Comparison of ENCODE assay signal across 18 cellular contexts in genomic region chr16:78443780-78444422, GRCh38.
DNase-seq lines count a peak whose midpoint lies in the region; ATAC-seq, FAIRE-seq and TF ChIP-seq lines count a peak whose summit lies in the region.
"Had no signal": no experiment of that assay in that cellular context is flagged by ENCODE, and none has a peak within 500 bp of the region (broad histone marks: within the 10 kb centered on the region; RNA-seq: fewer than 3 reads in every experiment).

No MANE protein-coding gene starts in this region.

- no peaks in the 10 kb centered on the region for H3F3A ChIP-seq in GM23248 (ENCODE audit: insufficient read depth)

- H4K20me1 ChIP-seq in GM23248 (ENCODE audit: insufficient read depth): no peaks in the 10 kb centered on the region
- H4K20me1 ChIP-seq in astrocyte (ENCODE audit: insufficient read depth, low read length): no peaks in the 10 kb centered on the region
- no peaks in the 10 kb centered on the region for H4K20me1 ChIP-seq in hepatocyte (ENCODE audit: insufficient read depth, poor library complexity, severe bottlenecking)

- H3K9me3 Mint-ChIP-seq in astrocyte (ENCODE audit: unreplicated experiment) (no peaks in the 10 kb centered on the region), HFFc6 (peaks cover 51% of the 10 kb centered on the region)

- peak; percentile 0 for DNase-seq in GM23248
- no peak for DNase-seq in astrocyte (ENCODE audit: low read depth)
- no peak for DNase-seq in hepatocyte (ENCODE audit: low spot score)
- no peak for DNase-seq in sciatic nerve (ENCODE audit: low spot score)
- no peak for DNase-seq in pons (ENCODE audit: low spot score)
- DNase-seq in HFFc6: no peak
- DNase-seq in DMS53 treated with DMSO at 0.1 percent for 48 hours (lab: John Stamatoyannopoulos, UW; ENCODE audit: unreplicated experiment): no peak
- DNase-seq: activated CD4-positive, alpha-beta T cell treated with anti-CD3 and anti-CD28 coated beads for 4 hours; activated T-cell treated with anti-CD3 and anti-CD28 coated beads for 4 hours; NCI-H1105; NCI-H2171 treated with DMSO at 0.1 percent for 48 hours; stimulated activated CD4-positive, alpha-beta T cell treated with anti-CD3 and anti-CD28 coated beads, Interleukin-1b, Interleukin-23, amount 100 ng/mL, for 48 hours; T-helper 2 cell; trophoblast cell had no signal

- in situ Hi-C loops in GM23248 (cut with MboI): no loop called here

- H3K9ac ChIP-seq in GM23248: no peak overlapping the region
- H3K9ac ChIP-seq in astrocyte (ENCODE audit: low read length): no peak overlapping the region

- H3K79me2 ChIP-seq in GM23248 (ENCODE audit: insufficient read depth) (no peaks in the 10 kb centered on the region), astrocyte (ENCODE audit: insufficient read depth, low read length) (no peaks in the 10 kb centered on the region), hepatocyte (no peaks in the 10 kb centered on the region)

- no peak for FAIRE-seq in astrocyte (lab: Jason Lieb, UNC)
- FAIRE-seq: endothelial cell of umbilical vein, keratinocyte had no signal

- H3K27ac Mint-ChIP-seq in astrocyte (ENCODE audit: unreplicated experiment): no peak overlapping the region
- H3K27ac Mint-ChIP-seq in HFFc6: no peak overlapping the region
- H3K27ac Mint-ChIP-seq: activated naive CD8-positive, alpha-beta T cell had no signal

- H3K9me2 ChIP-seq in GM23248 (ENCODE audit: insufficient read depth) (no peaks in the 10 kb centered on the region), hepatocyte (replicated peaks; ENCODE audit: insufficient read depth) (no peaks in the 10 kb centered on the region)

- ATAC-seq in sciatic nerve (peak; percentile 76), GM19328 (IDR thresholded peaks at IDR 0.05; ENCODE audit: unreplicated experiment) (no peak)

- H3K4me3 Mint-ChIP-seq in astrocyte (ENCODE audit: unreplicated experiment) (no peak overlapping the region), HFFc6 (no peak overlapping the region)
- H3K4me3 Mint-ChIP-seq: activated naive CD8-positive, alpha-beta T cell had no signal

- H3K4me3 ChIP-seq in GM23248: no peak overlapping the region
- H3K4me3 ChIP-seq in astrocyte (ENCODE audit: insufficient read depth, low read depth, low read length): no peak overlapping the region
- H3K4me3 ChIP-seq in hepatocyte: no peak overlapping the region

- H3K4me2 ChIP-seq in GM23248 (ENCODE audit: unreplicated experiment) (no peak overlapping the region), astrocyte (ENCODE audit: low read length) (peak overlapping the region; percentile 30), hepatocyte (peak overlapping the region; percentile 28)

- TF ChIP-seq CTCF in astrocyte (IDR thresholded peaks at IDR 0.05; ENCODE audit: insufficient read depth, low read depth, low read length) (no peak), hepatocyte (IDR thresholded peaks at IDR 0.05; ENCODE audit: poor library complexity) (no peak), HFFc6 (IDR thresholded peaks at IDR 0.05) (no peak)

- H3K27me3 Mint-ChIP-seq in astrocyte (ENCODE audit: low read depth, unreplicated experiment) (no peaks in the 10 kb centered on the region), HFFc6 (ENCODE audit: insufficient read depth) (no peaks in the 10 kb centered on the region; the same call in 1 of the 2 replicates)
- H3K27me3 Mint-ChIP-seq: activated naive CD8-positive, alpha-beta T cell had no signal

- H3K4me1 Mint-ChIP-seq in astrocyte (ENCODE audit: low read depth, unreplicated experiment): no peaks in the 10 kb centered on the region
- H3K4me1 Mint-ChIP-seq in HFFc6 (ENCODE audit: low read depth): no peaks in the 10 kb centered on the region

- H3K9me3 ChIP-seq in GM23248 (ENCODE audit: low read depth): no peaks in the 10 kb centered on the region
- H3K9me3 ChIP-seq in astrocyte (ENCODE audit: insufficient read depth, low read depth, low read length): no peaks in the 10 kb centered on the region
- H3K9me3 ChIP-seq in hepatocyte (ENCODE audit: low read depth): no peaks in the 10 kb centered on the region

- H2AFZ ChIP-seq in GM23248 (no peak overlapping the region), astrocyte (ENCODE audit: low read depth, low read length) (no peak overlapping the region), hepatocyte (peak overlapping the region; percentile 5)

- no peak overlapping the region for H3K27ac ChIP-seq in GM23248
- no peak overlapping the region for H3K27ac ChIP-seq in astrocyte (ENCODE audit: low read depth, low read length)
- peak overlapping the region; percentile 42 for H3K27ac ChIP-seq in hepatocyte

- intact Hi-C loops in sciatic nerve (cut with DNase I): no loop called here

- H3K4me1 ChIP-seq in GM23248 (ENCODE audit: insufficient read depth): no peaks in the 10 kb centered on the region
- H3K4me1 ChIP-seq in astrocyte (ENCODE audit: insufficient read depth, low read length): no peaks in the 10 kb centered on the region
- H3K4me1 ChIP-seq in hepatocyte (ENCODE audit: insufficient read depth): peaks cover 15% of the 10 kb centered on the region

- WGBS in GM23248 (ENCODE audit: low coverage in 1 of 2, low lambda C conversion rate in 2 of 2, missing lambda C conversion rate in 2 of 2), 2 experiments: 27 to 29% methylated on average over 8 of the region's 8 CpGs
- WGBS in hepatocyte (ENCODE audit: low lambda C conversion rate, missing lambda C conversion rate): 39% methylated on average over 8 of the region's 8 CpGs

- H3K36me3 Mint-ChIP-seq in astrocyte (ENCODE audit: low read depth, unreplicated experiment): no peaks in the 10 kb centered on the region
- no peaks in the 10 kb centered on the region; the same call in 1 of the 2 replicates for H3K36me3 Mint-ChIP-seq in HFFc6 (ENCODE audit: low read depth)

- H3K27me3 ChIP-seq in GM23248 (replicated peaks; ENCODE audit: insufficient read depth) (no peaks in the 10 kb centered on the region), astrocyte (ENCODE audit: insufficient read depth, low read length) (no peaks in the 10 kb centered on the region), hepatocyte (no peaks in the 10 kb centered on the region)

- H3K36me3 ChIP-seq in GM23248 (ENCODE audit: low read depth) (no peaks in the 10 kb centered on the region), astrocyte (ENCODE audit: insufficient read depth, low read length) (no peaks in the 10 kb centered on the region), hepatocyte (replicated peaks; ENCODE audit: insufficient read depth, low read depth) (no peaks in the 10 kb centered on the region)
